Comparison of ENCODE assay signal across 15 cellular contexts in genomic region chr1:237393632-237394031, GRCh38.
A peak's percentile ranks its signal among the peaks of the same experiment; 100 is the strongest.
DNase-seq lines count a peak whose midpoint lies in the region; ATAC-seq and TF ChIP-seq lines count a peak whose summit lies in the region.
"Had no signal": no experiment of that assay in that cellular context is flagged by ENCODE, and none has a peak within 500 bp of the region (broad histone marks: within the 10 kb centered on the region; RNA-seq: fewer than 3 reads in every experiment).

No MANE protein-coding gene starts in this region.

- H3K9me3 Mint-ChIP-seq in WTC11 (peaks cover 9% of the 10 kb centered on the region), glutamatergic neuron (ENCODE audit: unreplicated experiment) (peaks cover 4% of the 10 kb centered on the region), T-cell (peaks cover 0 to 2% (median 2%) of the 10 kb centered on the region in 3 donors)

- TF ChIP-seq CTCF in WTC11 (IDR thresholded peaks at IDR 0.05) = no peak
- TF ChIP-seq CTCF in glutamatergic neuron (IDR thresholded peaks at IDR 0.05; ENCODE audit: partially characterized antibody, unreplicated experiment) = no peak

- ATAC-seq in left ventricle myocardium superior = peak; percentile 4
- ATAC-seq in Right ventricle myocardium inferior = no peak
- peak; percentile 71 for ATAC-seq in WTC11
- ATAC-seq in T-cell (replicated peaks in 1 of 4) = no peak
- ATAC-seq in GM21529 (IDR thresholded peaks at IDR 0.05; ENCODE audit: unreplicated experiment) = no peak
- ATAC-seq: CD8-positive, alpha-beta T cell; HCT116 had no signal

- DNase-seq in left ventricle myocardium superior (no peak), Right ventricle myocardium inferior (ENCODE audit: missing footprints) (no peak), WTC11 (ENCODE audit: low spot score) (no peak), glutamatergic neuron (no peak), T-cell (no peak), DMS 273 treated with DMSO at 0.1 percent for 48 hours (lab: John Stamatoyannopoulos, UW) (no peak)
- DNase-seq: Calu3; CD8-positive, alpha-beta T cell; DND-41; EL; GM23248; HFFc6 had no signal

- peak overlapping the region; percentile 29; the same call in 1 of the 2 replicates for H3K27ac Mint-ChIP-seq in WTC11
- H3K27ac Mint-ChIP-seq in glutamatergic neuron (ENCODE audit: unreplicated experiment) = peak overlapping the region; percentile 34
- no peak overlapping the region for H3K27ac Mint-ChIP-seq in T-cell
- H3K27ac Mint-ChIP-seq: B cell; CD8-positive, alpha-beta T cell; HFFc6 had no signal

- H3K4me1 Mint-ChIP-seq in WTC11 (peaks cover 39% of the 10 kb centered on the region), glutamatergic neuron (ENCODE audit: low read depth, unreplicated experiment) (peaks cover 27% of the 10 kb centered on the region), T-cell (no peaks in the 10 kb centered on the region)
- H3K4me1 Mint-ChIP-seq: B cell had no signal

- H3K4me3 Mint-ChIP-seq in WTC11 (no peak overlapping the region), glutamatergic neuron (ENCODE audit: unreplicated experiment) (no peak overlapping the region), T-cell (no peak overlapping the region)
- H3K4me3 Mint-ChIP-seq: B cell; CD8-positive, alpha-beta T cell; HFFc6 had no signal

- CTCF ChIA-PET in WTC11 (lab: Charles Lee) (interaction anchor here (1.6 to 2.0 kb wide), 2 partner anchors 169 to 512 kb away, joined by 3 to 14 read pairs; no protein-coding TSS in a partner anchor), T-cell (lab: Charles Lee) (interaction anchor here in 1 of 2 donors (1.0 kb wide), 1 partner anchor 78 kb away, joined by 3 read pairs; no protein-coding TSS in a partner anchor)

- intact Hi-C loops in left ventricle myocardium superior (cut with micrococcal nuclease) = no loop called here
- intact Hi-C loops in Right ventricle myocardium inferior (cut with DNase I) = no loop called here

- H3K36me3 Mint-ChIP-seq in WTC11 (peaks cover 21% of the 10 kb centered on the region), glutamatergic neuron (ENCODE audit: unreplicated experiment) (peaks cover 13% of the 10 kb centered on the region), T-cell (no peaks in the 10 kb centered on the region)
- H3K36me3 Mint-ChIP-seq: CD8-positive, alpha-beta T cell had no signal

- H3K27me3 Mint-ChIP-seq in WTC11 (ENCODE audit: low read depth) (no peaks in the 10 kb centered on the region), glutamatergic neuron (ENCODE audit: unreplicated experiment) (peaks cover 2% of the 10 kb centered on the region), T-cell (peaks cover 10 to 16% of the 10 kb centered on the region in 2 donors)
- H3K27me3 Mint-ChIP-seq: B cell had no signal

- POLR2A ChIA-PET in WTC11 (lab: Charles Lee) = no interaction called here
- POLR2A ChIA-PET in T-cell (lab: Charles Lee) = no interaction called here

TF ChIP-seq in WTC11, 78 proteins besides CTCF, POLR2A, EP300 and RAD21:
- no peak for TF ChIP-seq MAX (CRISPR knock-in tag; IDR thresholded peaks at IDR 0.05)
- TF ChIP-seq ATF1 (CRISPR knock-in tag; IDR thresholded peaks at IDR 0.05) = no peak
- TF ChIP-seq USF1 (CRISPR knock-in tag; IDR thresholded peaks at IDR 0.05) = peak; percentile 71
- TF ChIP-seq KAT7 (CRISPR knock-in tag; IDR thresholded peaks at IDR 0.05; ENCODE audit: borderline replicate concordance) = no peak
- TF ChIP-seq MYBL2 (CRISPR knock-in tag; IDR thresholded peaks at IDR 0.05) = no peak
- no peak for TF ChIP-seq FOXJ3 (CRISPR knock-in tag; IDR thresholded peaks at IDR 0.05; ENCODE audit: borderline replicate concordance)
- TF ChIP-seq GRHL2 (CRISPR knock-in tag; IDR thresholded peaks at IDR 0.05; ENCODE audit: insufficient replicate concordance, severe bottlenecking) = no peak
- peak; percentile 78 for TF ChIP-seq USF2 (CRISPR knock-in tag; IDR thresholded peaks at IDR 0.05)
- TF ChIP-seq HMGXB4 (CRISPR knock-in tag; IDR thresholded peaks at IDR 0.05) = no peak
- no peak for TF ChIP-seq IRF1 (CRISPR knock-in tag; IDR thresholded peaks at IDR 0.05)
- TF ChIP-seq ETV6 (CRISPR knock-in tag; IDR thresholded peaks at IDR 0.05) = no peak

Comparison
In these comparisons a context has a peak if more than half of its experiments do, and no peak if none do; other contexts are left out.
1. ATAC-seq: peak in left ventricle myocardium superior (single experiment) and WTC11 (single experiment); none in Right ventricle myocardium inferior (single experiment), T-cell (0 of 4) and GM21529 (single experiment).
2. H3K27ac Mint-ChIP-seq: peak in WTC11 (single experiment) and glutamatergic neuron (single experiment); none in T-cell (0 of 2).